In genomic region chr5:152331718-152332117, GRCh38 we compare ENCODE assay signal across 26 cellular contexts.
"Had no signal": no experiment of that assay in that cellular context is flagged by ENCODE, and none has a peak within 500 bp of the region (broad histone marks: within the 10 kb centered on the region; RNA-seq: fewer than 3 reads in every experiment).

No MANE protein-coding gene starts in this region.

- H3K27me3 ChIP-seq: hepatocyte, neural progenitor cell, spleen, thyroid gland, upper lobe of right lung had no signal

- H3K27ac Mint-ChIP-seq: activated B cell treated with CpG ODN at 0.5 μM for 24 hours; activated CD4-positive, alpha-beta memory T cell treated with anti-CD3 and anti-CD28 coated beads, Interleukin-2, amount 10 ng/mL, durations not matched to agents 7 days and 5 days; activated naive CD4-positive, alpha-beta T cell treated with anti-CD3 and anti-CD28 coated beads, Interleukin-2, amount 10 ng/mL, durations not matched to agents 7 days and 5 days; activated T-cell treated with anti-CD3 and anti-CD28 coated beads, Interleukin-2, amount 50 U/mL, for 72 hours; immature natural killer cell; mesothelial cell of epicardium; naive thymus-derived CD8-positive, alpha-beta T cell; neural progenitor cell; progenitor cell of endocrine pancreas; T-helper 1 cell treated with Interleukin-12 subunit alpha and Interleukin-12 subunit beta and Interleukin-4 antibody, amounts not matched to agents 30 μg/mL and 1 μg/mL, for 36 hours had no signal

- DNase-seq: activated B cell treated with CpG ODN at 0.5 μM for 24 hours; activated CD4-positive, alpha-beta memory T cell treated with anti-CD3 and anti-CD28 coated beads, Interleukin-2, amount 10 ng/mL, durations not matched to agents 7 days and 5 days; activated CD4-positive, alpha-beta T cell treated with anti-CD3 and anti-CD28 coated beads for 4 hours; activated effector memory CD4-positive, alpha-beta T cell treated with Interleukin-2 at 50 U/mL for 16 hours; activated naive CD4-positive, alpha-beta T cell treated with anti-CD3 and anti-CD28 coated beads, Interleukin-2, amount 10 ng/mL, durations not matched to agents 7 days and 5 days; activated T-cell treated with anti-CD3 and anti-CD28 coated beads, Interleukin-2, amount 50 U/mL, for 72 hours; amygdala; cortex of kidney; foreskin melanocyte; immature natural killer cell; lower lobe of right lung; naive thymus-derived CD8-positive, alpha-beta T cell; spleen; stimulated activated CD4-positive, alpha-beta T cell treated with anti-CD3 and anti-CD28 coated beads, Interleukin-4, amount 100 ng/mL, for 24 hours; stimulated activated naive CD4-positive, alpha-beta T cell treated with Interleukin-2 at 50 U/mL for 16 hours; substantia nigra; thyroid gland; upper lobe of right lung had no signal

- H3K4me1 ChIP-seq: lower lobe of right lung, spleen, upper lobe of right lung had no signal

- H3K36me3 ChIP-seq: cardiac muscle cell, lower lobe of right lung, neural progenitor cell, spleen, thyroid gland, upper lobe of right lung had no signal

- H3K4me3 ChIP-seq: cardiac muscle cell, hepatocyte, lower lobe of right lung, neural progenitor cell, spleen, thyroid gland, upper lobe of right lung had no signal

- H3K4me2 ChIP-seq: hepatocyte, neural progenitor cell had no signal

- H2AFZ ChIP-seq: hepatocyte, neural progenitor cell had no signal

- H3K79me2 ChIP-seq: hepatocyte had no signal

- H3K9me3 ChIP-seq: lower lobe of right lung, spleen, thyroid gland, upper lobe of right lung had no signal

- H3K9me3 Mint-ChIP-seq: activated CD4-positive, alpha-beta memory T cell treated with anti-CD3 and anti-CD28 coated beads, Interleukin-2, amount 10 ng/mL, durations not matched to agents 7 days and 5 days; activated naive CD4-positive, alpha-beta T cell treated with anti-CD3 and anti-CD28 coated beads, Interleukin-2, amount 10 ng/mL, durations not matched to agents 7 days and 5 days; T-helper 1 cell treated with Interleukin-12 subunit alpha and Interleukin-12 subunit beta and Interleukin-4 antibody, amounts not matched to agents 30 μg/mL and 1 μg/mL, for 36 hours had no signal

- H3K4me1 Mint-ChIP-seq: activated B cell treated with CpG ODN at 0.5 μM for 24 hours; activated CD4-positive, alpha-beta memory T cell treated with anti-CD3 and anti-CD28 coated beads, Interleukin-2, amount 10 ng/mL, durations not matched to agents 7 days and 5 days; activated naive CD4-positive, alpha-beta T cell treated with anti-CD3 and anti-CD28 coated beads, Interleukin-2, amount 10 ng/mL, durations not matched to agents 7 days and 5 days; immature natural killer cell; naive thymus-derived CD8-positive, alpha-beta T cell had no signal

- H3K4me3 Mint-ChIP-seq: activated B cell treated with CpG ODN at 0.5 μM for 24 hours; activated CD4-positive, alpha-beta memory T cell treated with anti-CD3 and anti-CD28 coated beads, Interleukin-2, amount 10 ng/mL, durations not matched to agents 7 days and 5 days; activated naive CD4-positive, alpha-beta T cell treated with anti-CD3 and anti-CD28 coated beads, Interleukin-2, amount 10 ng/mL, durations not matched to agents 7 days and 5 days; activated T-cell treated with anti-CD3 and anti-CD28 coated beads, Interleukin-2, amount 50 U/mL, for 72 hours; immature natural killer cell; mesothelial cell of epicardium; naive thymus-derived CD8-positive, alpha-beta T cell; neural progenitor cell; T-helper 1 cell treated with Interleukin-12 subunit alpha and Interleukin-12 subunit beta and Interleukin-4 antibody, amounts not matched to agents 30 μg/mL and 1 μg/mL, for 36 hours had no signal

- H3K27ac ChIP-seq: cardiac muscle cell, hepatocyte, lower lobe of right lung, neural progenitor cell, spleen, thyroid gland, upper lobe of right lung had no signal

- H3K36me3 Mint-ChIP-seq: activated naive CD4-positive, alpha-beta T cell treated with anti-CD3 and anti-CD28 coated beads, Interleukin-2, amount 10 ng/mL, durations not matched to agents 7 days and 5 days; immature natural killer cell; mesothelial cell of epicardium; naive thymus-derived CD8-positive, alpha-beta T cell; neural progenitor cell had no signal

- FAIRE-seq: endometrium had no signal

- H3K27me3 Mint-ChIP-seq: activated B cell treated with CpG ODN at 0.5 μM for 24 hours; activated CD4-positive, alpha-beta memory T cell treated with anti-CD3 and anti-CD28 coated beads, Interleukin-2, amount 10 ng/mL, durations not matched to agents 7 days and 5 days; activated naive CD4-positive, alpha-beta T cell treated with anti-CD3 and anti-CD28 coated beads, Interleukin-2, amount 10 ng/mL, durations not matched to agents 7 days and 5 days had no signal

- ATAC-seq: activated T-cell treated with anti-CD3 and anti-CD28 coated beads, Interleukin-2, amount 50 U/mL, for 72 hours; left lobe of liver; naive thymus-derived CD8-positive, alpha-beta T cell had no signal
